In genomic region chr13:112510002-112510780, GRCh38 we compare ENCODE assay signal across 8 cellular contexts.
DNase-seq lines count a peak whose midpoint lies in the region; ATAC-seq and TF ChIP-seq lines count a peak whose summit lies in the region.

No MANE protein-coding gene starts in this region.

- intact Hi-C loops in mucosa of descending colon (cut with DNase I, micrococcal nuclease): no loop called here

- H3K4me1 Mint-ChIP-seq in HFFc6 (ENCODE audit: low read depth) (peaks cover 13% of the 10 kb centered on the region), endothelial cell (ENCODE audit: unreplicated experiment) (no peaks in the 10 kb centered on the region)

- H3K9me3 Mint-ChIP-seq in HFFc6: no peaks in the 10 kb centered on the region
- no peaks in the 10 kb centered on the region for H3K9me3 Mint-ChIP-seq in endothelial cell (ENCODE audit: unreplicated experiment)

- peaks cover 1% of the 10 kb centered on the region for H3K27me3 Mint-ChIP-seq in HFFc6 (ENCODE audit: insufficient read depth)
- peaks cover 3% of the 10 kb centered on the region for H3K27me3 Mint-ChIP-seq in endothelial cell (ENCODE audit: unreplicated experiment)

- TF ChIP-seq CTCF in HFFc6 (IDR thresholded peaks at IDR 0.05) (peak; percentile 69), endothelial cell (IDR thresholded peaks at IDR 0.05; ENCODE audit: unreplicated experiment) (peak; percentile 73), mucosa of descending colon (IDR thresholded peaks at IDR 0.05) (no peak)

- H3K4me1 ChIP-seq in NT2/D1 (ENCODE audit: insufficient read depth, insufficient read length) (peaks cover 5% of the 10 kb centered on the region), mucosa of descending colon (ENCODE audit: low read depth) (no peaks in the 10 kb centered on the region)

- peak; percentile 14 for DNase-seq in Caki2 (ENCODE audit: low read depth)
- peak; percentile 52 for DNase-seq in HFFc6
- peak; percentile 71 for DNase-seq in NT2/D1 (ENCODE audit: low read depth, low spot score)
- DNase-seq in endothelial cell (ENCODE audit: low spot score): peak; percentile 53
- DNase-seq in mucosa of descending colon: peak in 1 of 3 donors; percentile 11
- no peak for DNase-seq in activated CD4-positive, alpha-beta T cell treated with anti-CD3 and anti-CD28 coated beads for 1 hour
- no peak for DNase-seq in activated CD8-positive, alpha-beta memory T cell treated with anti-CD3 and anti-CD28 coated beads, Interleukin-2, amount 50 U/mL, for 48 hours

- no peaks in the 10 kb centered on the region for H3K27me3 ChIP-seq in NT2/D1 (ENCODE audit: insufficient read depth, insufficient read length)

- in situ Hi-C loops in Caki2 (cut with HindIII; ENCODE audit: low pct_unique_long_range_greater_than_20kb, low sequenced_read_pairs): no loop called here

- H3K4me3 Mint-ChIP-seq in HFFc6: no peak overlapping the region
- H3K4me3 Mint-ChIP-seq in endothelial cell (ENCODE audit: unreplicated experiment): no peak overlapping the region

- H3K36me3 ChIP-seq in NT2/D1 (ENCODE audit: insufficient read depth, insufficient read length, low read length) (peaks cover 42% of the 10 kb centered on the region), mucosa of descending colon (ENCODE audit: low read depth) (no peaks in the 10 kb centered on the region)

- H3K4me3 ChIP-seq in NT2/D1 (ENCODE audit: insufficient read length, low read depth): no peak overlapping the region
- no peak overlapping the region for H3K4me3 ChIP-seq in mucosa of descending colon

- no peaks in the 10 kb centered on the region for H3K9me3 ChIP-seq in NT2/D1 (ENCODE audit: insufficient read depth, low read length)
- H3K9me3 ChIP-seq in mucosa of descending colon: no peaks in the 10 kb centered on the region

- ATAC-seq in mucosa of descending colon (peak; percentile 38), GM18517 (IDR thresholded peaks at IDR 0.05; ENCODE audit: unreplicated experiment) (no peak)

- H3K27ac Mint-ChIP-seq in HFFc6: no peak overlapping the region
- H3K27ac Mint-ChIP-seq in endothelial cell (ENCODE audit: unreplicated experiment): no peak overlapping the region

- H3K36me3 Mint-ChIP-seq in HFFc6 (ENCODE audit: low read depth) (peaks cover 21% of the 10 kb centered on the region), endothelial cell (ENCODE audit: low read depth, unreplicated experiment) (peaks cover 12% of the 10 kb centered on the region)

- no peak overlapping the region for H3K9ac ChIP-seq in NT2/D1 (ENCODE audit: insufficient read length, low read depth)

Comparison
In these comparisons a context has a peak if more than half of its experiments do, and no peak if none do; other contexts are left out.
1. DNase-seq: peak in Caki2 (single experiment), HFFc6 (single experiment), NT2/D1 (single experiment) and endothelial cell (single experiment); none in activated CD4-positive, alpha-beta T cell treated with anti-CD3 and anti-CD28 coated beads for 1 hour (single experiment) and activated CD8-positive, alpha-beta memory T cell treated with anti-CD3 and anti-CD28 coated beads, Interleukin-2, amount 50 U/mL, for 48 hours (single experiment).